In the genomic region with DNA sequence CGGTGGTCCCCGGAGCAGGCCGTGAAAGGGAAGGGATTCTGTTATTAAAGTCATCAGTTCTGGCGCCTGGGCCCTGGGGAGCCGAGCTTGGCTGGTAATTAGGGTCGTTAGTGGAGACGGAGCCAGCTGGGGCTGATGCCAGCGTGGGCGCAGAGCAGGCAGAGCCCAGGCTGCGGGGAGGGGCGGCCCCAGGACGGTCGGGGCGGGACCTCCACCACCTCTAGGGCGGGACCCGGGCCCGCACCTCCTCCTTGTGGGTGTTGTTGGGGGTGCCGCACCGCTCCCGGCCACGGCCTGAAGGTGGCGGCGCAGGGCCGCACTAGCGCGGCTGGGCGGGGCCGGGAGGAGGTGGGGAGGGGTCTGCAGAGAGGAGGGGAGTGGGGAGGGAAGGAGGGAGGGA, we compare ENCODE assay signal across 9 cellular contexts.
A peak's percentile ranks its signal among the peaks of the same experiment; 100 is the strongest.
DNase-seq lines count a peak whose midpoint lies in the region; ATAC-seq and TF ChIP-seq lines count a peak whose summit lies in the region.
"Had no signal": no experiment of that assay in that cellular context is flagged by ENCODE, and none has a peak within 500 bp of the region (broad histone marks: within the 10 kb centered on the region; RNA-seq: fewer than 3 reads in every experiment).

No MANE protein-coding gene starts in this region.

- intact Hi-C loops in right cardiac atrium (cut with DNase I), result no loop called here

- no peak overlapping the region for H3K4me3 ChIP-seq in right cardiac atrium (ENCODE audit: low read length)

- POLR2A ChIA-PET in activated CD4-positive, alpha-beta T cell treated with anti-CD3 and anti-CD28 coated beads, Interleukin-2, amount 10 ng/mL, durations not matched to agents 7 days and 5 days (lab: Charles Lee), result no interaction called here

- no peaks in the 10 kb centered on the region for H3K4me1 ChIP-seq in right cardiac atrium (ENCODE audit: control insufficient read depth, insufficient read depth, low read length)
- H3K4me1 ChIP-seq: Caco-2 had no signal

- peak overlapping the region; percentile 90 for H3K27ac ChIP-seq in VCaP
- no peak overlapping the region for H3K27ac ChIP-seq in right cardiac atrium (ENCODE audit: low read length)

- TF ChIP-seq CTCF in VCaP (conservative IDR thresholded peaks at IDR 0.05), result peak; percentile 74

- ATAC-seq in right cardiac atrium, result peak; percentile 46 to 50
- peak; percentile 73 for ATAC-seq in stimulated activated naive CD8-positive, alpha-beta T cell treated with anti-CD3 and anti-CD28 coated beads, Interleukin-15, amount 100 ng/mL, for 72 hours

- CTCF ChIA-PET in activated CD4-positive, alpha-beta T cell treated with anti-CD3 and anti-CD28 coated beads, Interleukin-2, amount 10 ng/mL, durations not matched to agents 7 days and 5 days (lab: Charles Lee), result interaction anchor here (1.0 kb wide), 1 partner anchor 17 kb away, joined by 3 read pairs; no protein-coding TSS in a partner anchor

- no peaks in the 10 kb centered on the region for H3K36me3 Mint-ChIP-seq in activated CD4-positive, alpha-beta T cell treated with anti-CD3 and anti-CD28 coated beads, Interleukin-2, amount 10 ng/mL, durations not matched to agents 7 days and 5 days (ENCODE audit: low read depth)

- H3K27me3 Mint-ChIP-seq in activated CD4-positive, alpha-beta T cell treated with anti-CD3 and anti-CD28 coated beads, Interleukin-2, amount 10 ng/mL, durations not matched to agents 7 days and 5 days, result peaks cover 22% of the 10 kb centered on the region
- H3K27me3 Mint-ChIP-seq in stimulated activated naive CD8-positive, alpha-beta T cell treated with anti-CD3 and anti-CD28 coated beads, Interleukin-15, amount 100 ng/mL, for 72 hours, result peaks cover 69% of the 10 kb centered on the region

- H3K4me3 Mint-ChIP-seq in activated CD4-positive, alpha-beta T cell treated with anti-CD3 and anti-CD28 coated beads, Interleukin-2, amount 10 ng/mL, durations not matched to agents 7 days and 5 days, result no peak overlapping the region
- no peak overlapping the region for H3K4me3 Mint-ChIP-seq in stimulated activated naive CD8-positive, alpha-beta T cell treated with anti-CD3 and anti-CD28 coated beads, Interleukin-15, amount 100 ng/mL, for 72 hours

- no peaks in the 10 kb centered on the region for H3K9me3 ChIP-seq in right cardiac atrium (ENCODE audit: control insufficient read depth, low read length)
- H3K9me3 ChIP-seq: Caco-2 had no signal

- DNase-seq in activated CD4-positive, alpha-beta T cell treated with anti-CD3 and anti-CD28 coated beads, Interleukin-2, amount 10 ng/mL, durations not matched to agents 7 days and 5 days, result peak; percentile 31
- no peak for DNase-seq in activated CD4-positive, alpha-beta T cell treated with anti-CD3 and anti-CD28 coated beads, Interleukin-2, amount 50 U/mL, for 1 hour
- DNase-seq in M059J (ENCODE audit: low read depth) (peak; percentile 56), right cardiac atrium (peak; percentile 27 to 68 (median 55)), SW 1271 (lab: John Stamatoyannopoulos, UW) (no peak), globus pallidus (ENCODE audit: low spot score) (no peak)
- DNase-seq in stimulated activated naive CD8-positive, alpha-beta T cell treated with anti-CD3 and anti-CD28 coated beads, Interleukin-15, amount 100 ng/mL, for 72 hours, result peak; percentile 4 to 55

- WGBS in right cardiac atrium, result 2% methylated on average over 28 of the region's 28 CpGs

- H3K4me1 Mint-ChIP-seq in activated CD4-positive, alpha-beta T cell treated with anti-CD3 and anti-CD28 coated beads, Interleukin-2, amount 10 ng/mL, durations not matched to agents 7 days and 5 days, result peaks cover 33% of the 10 kb centered on the region
- peaks cover 28% of the 10 kb centered on the region for H3K4me1 Mint-ChIP-seq in stimulated activated naive CD8-positive, alpha-beta T cell treated with anti-CD3 and anti-CD28 coated beads, Interleukin-15, amount 100 ng/mL, for 72 hours

- H3K27ac Mint-ChIP-seq in activated CD4-positive, alpha-beta T cell treated with anti-CD3 and anti-CD28 coated beads, Interleukin-2, amount 10 ng/mL, durations not matched to agents 7 days and 5 days, result no peak overlapping the region
- H3K27ac Mint-ChIP-seq in stimulated activated naive CD8-positive, alpha-beta T cell treated with anti-CD3 and anti-CD28 coated beads, Interleukin-15, amount 100 ng/mL, for 72 hours, result no peak overlapping the region

- no peaks in the 10 kb centered on the region for H3K27me3 ChIP-seq in right cardiac atrium (ENCODE audit: control insufficient read depth, insufficient read depth)

- H3K9me3 Mint-ChIP-seq in activated CD4-positive, alpha-beta T cell treated with anti-CD3 and anti-CD28 coated beads, Interleukin-2, amount 10 ng/mL, durations not matched to agents 7 days and 5 days, result no peaks in the 10 kb centered on the region
- no peaks in the 10 kb centered on the region for H3K9me3 Mint-ChIP-seq in stimulated activated naive CD8-positive, alpha-beta T cell treated with anti-CD3 and anti-CD28 coated beads, Interleukin-15, amount 100 ng/mL, for 72 hours

Comparison
In these comparisons a context has a peak if more than half of its experiments do, and no peak if none do; other contexts are left out.
1. DNase-seq: peak in activated CD4-positive, alpha-beta T cell treated with anti-CD3 and anti-CD28 coated beads, Interleukin-2, amount 10 ng/mL, durations not matched to agents 7 days and 5 days (single experiment), M059J (single experiment), right cardiac atrium (3 of 3) and stimulated activated naive CD8-positive, alpha-beta T cell treated with anti-CD3 and anti-CD28 coated beads, Interleukin-15, amount 100 ng/mL, for 72 hours (2 of 2); none in activated CD4-positive, alpha-beta T cell treated with anti-CD3 and anti-CD28 coated beads, Interleukin-2, amount 50 U/mL, for 1 hour (single experiment), SW 1271 (0 of 2) and globus pallidus (single experiment).